Comparison of ENCODE assay signal across 8 cellular contexts in the genomic region with DNA sequence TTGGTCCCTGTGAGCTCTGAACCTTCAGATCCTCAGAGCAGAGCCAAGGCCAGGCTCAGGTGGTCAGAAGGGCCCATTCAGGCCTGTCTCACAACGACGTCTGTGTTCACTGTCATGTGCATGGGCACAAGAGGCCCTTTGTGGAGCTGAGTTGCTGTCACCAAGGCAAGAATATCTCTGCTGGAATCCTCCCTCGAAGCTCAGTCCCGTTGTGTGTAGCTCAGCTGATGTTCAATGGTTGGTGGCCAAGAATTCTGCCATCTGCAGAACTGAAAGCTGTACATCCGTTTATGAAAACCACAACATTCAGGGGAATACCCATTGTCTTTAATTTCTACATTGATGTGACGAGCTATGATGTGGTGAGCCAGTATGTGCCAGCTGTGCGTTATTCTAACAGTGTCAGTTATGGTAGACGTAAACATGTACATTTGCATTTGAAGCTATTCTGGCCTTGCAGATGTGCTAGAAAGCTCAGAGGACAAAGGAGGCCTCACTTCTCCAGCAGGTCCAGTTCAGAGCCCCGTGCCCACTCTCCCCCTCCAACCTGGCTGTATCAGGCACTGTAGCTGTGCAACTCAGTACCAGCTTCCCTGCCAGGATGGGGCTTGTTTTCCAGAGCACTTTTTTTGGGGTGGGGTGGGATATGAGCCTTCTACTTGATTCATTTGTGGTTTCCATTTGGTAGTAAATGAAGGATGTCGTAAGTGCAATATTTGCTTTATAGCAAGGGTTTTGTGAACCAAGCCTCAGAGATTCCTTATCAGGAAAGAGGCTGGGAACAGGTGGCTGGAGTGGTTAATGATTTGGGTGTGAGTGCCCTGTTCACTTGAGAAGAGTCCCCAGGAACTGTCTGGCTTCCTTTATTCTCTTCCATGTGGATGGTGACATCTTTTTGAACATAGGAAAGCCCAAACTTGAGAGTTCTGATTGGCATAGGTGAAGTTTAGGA. TPM values are rescaled to one million over a fixed set of nuclear protein-coding genes. Genes with fewer than 3 reads are reported as not detected.
A peak's percentile ranks its signal among the peaks of the same experiment; 100 is the strongest.
DNase-seq lines count a peak whose midpoint lies in the region; ATAC-seq and TF ChIP-seq lines count a peak whose summit lies in the region.

No MANE protein-coding gene starts in this region.

- H3K9me3 Mint-ChIP-seq in CD14-positive monocyte = peaks cover 0 to 14% (median 3%) of the 10 kb centered on the region in 7 donors

- TF ChIP-seq CTCF in CD14-positive monocyte (IDR thresholded peaks at IDR 0.05) = no peak
- TF ChIP-seq CTCF in mucosa of descending colon (IDR thresholded peaks at IDR 0.05) = no peak

- H3K27ac Mint-ChIP-seq in CD14-positive monocyte = peak overlapping the region; percentile 76 to 96 (median 91)

- H3K27me3 ChIP-seq in MG63 = no peaks in the 10 kb centered on the region

- DNase-seq in CD14-positive monocyte (ENCODE audit: low spot score) (peak; percentile 73), GM19240 (ENCODE audit: insufficient read length, low spot score) (peak; percentile 63), mucosa of descending colon (peak in 1 of 3 donors; percentile 24), MG63 (no peak), NCI-H748 treated with DMSO at 0.1 percent for 48 hours (lab: John Stamatoyannopoulos, UW) (no peak)
- peak; percentile 33 for DNase-seq in activated CD4-positive, alpha-beta T cell treated with anti-CD3 and anti-CD28 coated beads for 48 hours

- peaks cover 80 to 90% (median 82%) of the 10 kb centered on the region in 3 donors for H3K27me3 Mint-ChIP-seq in CD14-positive monocyte (ENCODE audit: low read depth in 3 of 3)

- H3K4me3 ChIP-seq in mucosa of descending colon (no peak overlapping the region), MG63 (no peak overlapping the region)

- peaks cover 37% of the 10 kb centered on the region for H3K4me1 ChIP-seq in mucosa of descending colon (ENCODE audit: low read depth)

- no peaks in the 10 kb centered on the region for H3K9me3 ChIP-seq in mucosa of descending colon
- no peaks in the 10 kb centered on the region for H3K9me3 ChIP-seq in MG63

- peak overlapping the region in 1 of 2 donors; percentile 85 for H3K4me3 Mint-ChIP-seq in CD14-positive monocyte

- ATAC-seq in HG03280 (IDR thresholded peaks at IDR 0.05; ENCODE audit: unreplicated experiment) = peak; percentile 87
- peak; percentile 61 for ATAC-seq in mucosa of descending colon
- ATAC-seq in GM21367 (IDR thresholded peaks at IDR 0.05; ENCODE audit: unreplicated experiment) = no peak

- H3K4me1 Mint-ChIP-seq in CD14-positive monocyte = peaks cover 54% of the 10 kb centered on the region

- H3K36me3 Mint-ChIP-seq in CD14-positive monocyte = peaks cover 11 to 22% of the 10 kb centered on the region in 2 donors

- intact Hi-C loops in CD14-positive monocyte (cut with micrococcal nuclease) = no loop called here
- intact Hi-C loops in mucosa of descending colon (cut with DNase I, micrococcal nuclease) = no loop called here

- H3K36me3 ChIP-seq in mucosa of descending colon (ENCODE audit: low read depth) (no peaks in the 10 kb centered on the region), MG63 (no peaks in the 10 kb centered on the region)

RNA-seq across cellular contexts. Expression of a gene that starts 56.1 kb away (rescaled TPM):
- polyA plus RNA-seq in CD14-positive monocyte = not detected
- 10 to 100 TPM in 2 of 3 donors, 1 to 10 TPM in 1; 5.1 to 11.8 (median 10.7) TPM for total RNA-seq in mucosa of descending colon
- 14.8 and 30.2 TPM in 2 replicates for total RNA-seq in MG63 (2014; rRNA removed; shearing (Covaris generic); ENCODE audit: low replicate concordance)

Comparison
In these comparisons a context has a peak if more than half of its experiments do, and no peak if none do; other contexts are left out.
1. DNase-seq: peak in CD14-positive monocyte (single experiment), GM19240 (single experiment) and activated CD4-positive, alpha-beta T cell treated with anti-CD3 and anti-CD28 coated beads for 48 hours (single experiment); none in MG63 (single experiment) and NCI-H748 treated with DMSO at 0.1 percent for 48 hours (single experiment).